In genomic region chr11:60918251-60918940, GRCh38 we compare ENCODE assay signal across 1 cellular context.
TF ChIP-seq lines count a peak whose summit lies in the region.

No MANE protein-coding gene starts in this region.

TF ChIP-seq in IMR-90, 13 proteins besides CTCF, POLR2A, EP300 and RAD21:
- no peak for TF ChIP-seq BHLHE40 (IDR thresholded peaks at IDR 0.05; ENCODE audit: low read depth, low read length)
- no peak for TF ChIP-seq MAFK (IDR thresholded peaks at IDR 0.05; ENCODE audit: low read depth, low read length)
- TF ChIP-seq MAZ (IDR thresholded peaks at IDR 0.05; ENCODE audit: borderline replicate concordance, low read depth, low read length), result no peak
- TF ChIP-seq MXI1 (IDR thresholded peaks at IDR 0.05; ENCODE audit: borderline replicate concordance, low read depth, low read length), result no peak
- no peak for TF ChIP-seq FOS (IDR thresholded peaks at IDR 0.05; ENCODE audit: low read depth, low read length)
- TF ChIP-seq, protein P1, sequence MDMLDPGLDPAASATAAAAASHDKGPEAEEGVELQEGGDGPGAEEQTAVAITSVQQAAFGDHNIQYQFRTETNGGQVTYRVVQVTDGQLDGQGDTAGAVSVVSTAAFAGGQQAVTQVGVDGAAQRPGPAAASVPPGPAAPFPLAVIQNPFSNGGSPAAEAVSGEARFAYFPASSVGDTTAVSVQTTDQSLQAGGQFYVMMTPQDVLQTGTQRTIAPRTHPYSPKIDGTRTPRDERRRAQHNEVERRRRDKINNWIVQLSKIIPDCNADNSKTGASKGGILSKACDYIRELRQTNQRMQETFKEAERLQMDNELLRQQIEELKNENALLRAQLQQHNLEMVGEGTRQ (IDR thresholded peaks at IDR 0.05; ENCODE audit: low read depth, low read length), result no peak
- TF ChIP-seq RCOR1 (IDR thresholded peaks at IDR 0.05; ENCODE audit: insufficient replicate concordance, low read length), result no peak
- TF ChIP-seq CEBPB (IDR thresholded peaks at IDR 0.05; ENCODE audit: low read depth, low read length), result no peak
- TF ChIP-seq CHD1 (IDR thresholded peaks at IDR 0.05; ENCODE audit: low read depth, low read length), result no peak
- TF ChIP-seq ELK1 (IDR thresholded peaks at IDR 0.05; ENCODE audit: borderline replicate concordance, low read depth, low read length), result no peak
- no peak for TF ChIP-seq RFX5 (IDR thresholded peaks at IDR 0.05; ENCODE audit: low read depth, low read length)
